ENCODE assay signal across 8 cellular contexts in the genomic region with DNA sequence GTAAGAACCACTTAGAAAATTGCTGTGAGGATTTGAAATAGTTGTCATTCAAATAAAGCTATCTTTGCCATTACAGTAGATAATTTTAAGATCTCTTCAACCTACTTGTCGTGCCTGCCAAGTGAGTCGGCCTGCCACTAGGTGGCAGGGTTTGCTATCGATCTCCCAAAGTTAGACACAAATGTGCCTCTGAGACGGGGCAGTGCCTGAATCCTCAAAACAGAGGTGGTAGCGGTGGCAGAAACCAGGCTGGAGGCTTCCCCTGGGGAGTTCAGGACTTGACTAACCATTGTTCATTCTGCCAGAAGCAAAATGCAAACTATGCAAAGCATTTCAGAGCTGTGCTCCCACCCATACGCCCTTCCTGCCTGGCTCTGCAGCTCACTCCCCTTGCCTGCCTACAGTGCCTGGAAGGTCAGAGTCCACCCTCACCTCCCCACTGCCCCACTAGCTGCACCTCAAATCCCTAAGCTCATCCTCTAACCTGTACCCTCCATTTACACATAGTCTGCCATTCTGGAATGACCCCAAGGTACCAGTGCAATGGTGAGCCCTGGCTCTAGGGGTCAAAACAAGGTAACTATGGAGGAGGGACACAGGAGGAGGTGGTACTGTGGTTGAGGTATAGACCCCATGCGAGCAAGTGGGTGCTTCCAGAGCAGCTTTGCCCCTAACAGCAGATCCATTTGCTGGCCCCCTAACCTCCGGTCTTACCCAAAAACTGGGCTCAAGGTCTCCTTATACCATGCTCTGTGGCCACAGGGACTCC.
A peak's percentile ranks its signal among the peaks of the same experiment; 100 is the strongest.
DNase-seq lines count a peak whose midpoint lies in the region; ATAC-seq and TF ChIP-seq lines count a peak whose summit lies in the region.

No MANE protein-coding gene starts in this region.

- in situ Hi-C loops in ACHN (cut with HindIII; ENCODE audit: low pct_ligation_motif_present, low pct_unique_long_range_greater_than_20kb, low sequenced_read_pairs) = no loop called here

- peak; percentile 82 for ATAC-seq in GM18511 (IDR thresholded peaks at IDR 0.05; ENCODE audit: unreplicated experiment)
- peak; percentile 84 for ATAC-seq in HG03039 (IDR thresholded peaks at IDR 0.05; ENCODE audit: unreplicated experiment)

- no peak overlapping the region for H3K27ac ChIP-seq in caudate nucleus (ENCODE audit: low read depth, low read length)

- TF ChIP-seq CTCF in WI38 (IDR thresholded peaks at IDR 0.05; ENCODE audit: low read depth, low read length) = peak; percentile 95

- no peak overlapping the region for H3K4me3 ChIP-seq in WI38 (ENCODE audit: low read depth, low read length)

- peak; percentile 67 for DNase-seq in ACHN
- peak; percentile 12 for DNase-seq in NCI-H2107 (lab: John Stamatoyannopoulos, UW)
- peak in 54 of 61 donors; percentile 13 to 86 (median 43) for DNase-seq in caudate nucleus (lab: John Stamatoyannopoulos, UW)
- DNase-seq in kidney tubule cell (ENCODE audit: low spot score) = peak; percentile 78
- DNase-seq in stimulated activated CD4-positive, alpha-beta T cell treated with anti-CD3 and anti-CD28 coated beads, Interleukin-4, amount 100 ng/mL, for 1 hour = peak; percentile 79

Comparison
In these comparisons a context has a peak if more than half of its experiments do, and no peak if none do; other contexts are left out.
1. DNase-seq: peak in every context shown above with its lines; median percentile 79 in stimulated activated CD4-positive, alpha-beta T cell treated with anti-CD3 and anti-CD28 coated beads, Interleukin-4, amount 100 ng/mL, for 1 hour; 78 in kidney tubule cell; 67 in ACHN; 43 in caudate nucleus; 12 in NCI-H2107.